In genomic region chr2:68317971-68318685, GRCh38 we compare ENCODE assay signal across 8 cellular contexts. TPM values are rescaled to one million over a fixed set of nuclear protein-coding genes. Genes with fewer than 3 reads are reported as not detected.
DNase-seq lines count a peak whose midpoint lies in the region; ATAC-seq and TF ChIP-seq lines count a peak whose summit lies in the region.

No MANE protein-coding gene starts in this region.

- H3K4me3 ChIP-seq in coronary artery (peak overlapping the region; percentile 94), body of pancreas (no peak overlapping the region)

- H3K4me3 Mint-ChIP-seq in activated naive CD4-positive, alpha-beta T cell treated with anti-CD3 and anti-CD28 coated beads, Interleukin-2, amount 50 U/mL, for 24 hours = peak overlapping the region; percentile 57
- H3K4me3 Mint-ChIP-seq in mesothelial cell of epicardium (peak overlapping the region; percentile 78), type B pancreatic cell (peak overlapping the region; percentile 86)

- no peaks in the 10 kb centered on the region for H3K27me3 ChIP-seq in body of pancreas

- H3K27ac Mint-ChIP-seq in activated naive CD4-positive, alpha-beta T cell treated with anti-CD3 and anti-CD28 coated beads, Interleukin-2, amount 50 U/mL, for 24 hours = no peak overlapping the region
- no peak overlapping the region for H3K27ac Mint-ChIP-seq in mesothelial cell of epicardium
- H3K27ac Mint-ChIP-seq in type B pancreatic cell = peak overlapping the region; percentile 39

- no peak for ATAC-seq in body of pancreas

- TF ChIP-seq CTCF in coronary artery (IDR thresholded peaks at IDR 0.05) = no peak
- TF ChIP-seq CTCF in mesothelial cell of epicardium (IDR thresholded peaks at IDR 0.05; ENCODE audit: unreplicated experiment) = no peak
- TF ChIP-seq CTCF in type B pancreatic cell (conservative IDR thresholded peaks at IDR 0.05) = no peak
- no peak for TF ChIP-seq CTCF in body of pancreas (IDR thresholded peaks at IDR 0.05)

- peaks cover 14% of the 10 kb centered on the region for H3K4me1 ChIP-seq in body of pancreas

- DNase-seq in activated naive CD4-positive, alpha-beta T cell (lab: John Stamatoyannopoulos, UW) = no peak
- DNase-seq in coronary artery (ENCODE audit: low spot score) (no peak), mesothelial cell of epicardium (ENCODE audit: low spot score in 2 of 2, unreplicated experiment in 2 of 2) (no peak), type B pancreatic cell (ENCODE audit: extremely low spot score, unreplicated experiment) (no peak), NCI-H2196 (lab: John Stamatoyannopoulos, UW; ENCODE audit: unreplicated experiment) (no peak), body of pancreas (no peak), dedifferentiated amniotic fluid mesenchymal stem cell (ENCODE audit: extremely low spot score) (no peak)

- no peak for TF ChIP-seq POLR2A in body of pancreas (IDR thresholded peaks at IDR 0.05)

- H3K9me3 ChIP-seq in body of pancreas = no peaks in the 10 kb centered on the region

- intact Hi-C loops in body of pancreas (cut with DNase I) = no loop called here

- H3K27ac ChIP-seq in coronary artery (peak overlapping the region; percentile 93), body of pancreas (peak overlapping the region in 1 of 4 donors; percentile 76)

- 30 to 41% methylated on average over 13 to 14 of the region's 14 CpGs for WGBS in body of pancreas, 2 donors

- H3K36me3 Mint-ChIP-seq in activated naive CD4-positive, alpha-beta T cell treated with anti-CD3 and anti-CD28 coated beads, Interleukin-2, amount 50 U/mL, for 24 hours = peaks cover 2% of the 10 kb centered on the region
- H3K36me3 Mint-ChIP-seq in mesothelial cell of epicardium (peaks cover 4% of the 10 kb centered on the region), type B pancreatic cell (peaks cover 10% of the 10 kb centered on the region)

- H3K27me3 Mint-ChIP-seq in activated naive CD4-positive, alpha-beta T cell treated with anti-CD3 and anti-CD28 coated beads, Interleukin-2, amount 50 U/mL, for 24 hours = peaks cover 45% of the 10 kb centered on the region
- H3K27me3 Mint-ChIP-seq in mesothelial cell of epicardium (ENCODE audit: low read depth) = peaks cover 87% of the 10 kb centered on the region
- peaks cover 72% of the 10 kb centered on the region for H3K27me3 Mint-ChIP-seq in type B pancreatic cell

- peaks cover 5% of the 10 kb centered on the region for H3K9me3 Mint-ChIP-seq in activated naive CD4-positive, alpha-beta T cell treated with anti-CD3 and anti-CD28 coated beads, Interleukin-2, amount 50 U/mL, for 24 hours
- H3K9me3 Mint-ChIP-seq in mesothelial cell of epicardium (peaks cover 8% of the 10 kb centered on the region), type B pancreatic cell (no peaks in the 10 kb centered on the region)

- H3K4me1 Mint-ChIP-seq in activated naive CD4-positive, alpha-beta T cell treated with anti-CD3 and anti-CD28 coated beads, Interleukin-2, amount 50 U/mL, for 24 hours = peaks cover 9% of the 10 kb centered on the region
- H3K4me1 Mint-ChIP-seq in mesothelial cell of epicardium (peaks cover 11% of the 10 kb centered on the region), type B pancreatic cell (ENCODE audit: unreplicated experiment) (peaks cover 12% of the 10 kb centered on the region)

- no peaks in the 10 kb centered on the region for H3K36me3 ChIP-seq in body of pancreas (replicated peaks in 1 of 2; ENCODE audit: insufficient read depth in 1 of 2, low read depth in 2 of 2)

RNA-seq across cellular contexts. Expression of gene CNRIP1, which starts 1.6 kb away (rescaled TPM):
- 4.9 to 5.6 TPM (median 5.2 TPM) in 3 replicates for total RNA-seq in mesothelial cell of epicardium
- total RNA-seq in type B pancreatic cell (ENCODE audit: low replicate concordance) = 0.36 and 15.0 TPM in 2 replicates
- 1 to 10 TPM; 2.6 to 5.7 TPM for total RNA-seq in body of pancreas

RNA-seq across cellular contexts. Expression of gene PLEK, which starts 47.0 kb away (rescaled TPM):
- not detected in 3 replicates for total RNA-seq in mesothelial cell of epicardium
- not detected in 2 replicates for total RNA-seq in type B pancreatic cell (ENCODE audit: low replicate concordance)
- 1 to 10 TPM; 1.8 to 3.0 TPM for total RNA-seq in body of pancreas
